Comparison of ENCODE assay signal across 8 cellular contexts in the genomic region with DNA sequence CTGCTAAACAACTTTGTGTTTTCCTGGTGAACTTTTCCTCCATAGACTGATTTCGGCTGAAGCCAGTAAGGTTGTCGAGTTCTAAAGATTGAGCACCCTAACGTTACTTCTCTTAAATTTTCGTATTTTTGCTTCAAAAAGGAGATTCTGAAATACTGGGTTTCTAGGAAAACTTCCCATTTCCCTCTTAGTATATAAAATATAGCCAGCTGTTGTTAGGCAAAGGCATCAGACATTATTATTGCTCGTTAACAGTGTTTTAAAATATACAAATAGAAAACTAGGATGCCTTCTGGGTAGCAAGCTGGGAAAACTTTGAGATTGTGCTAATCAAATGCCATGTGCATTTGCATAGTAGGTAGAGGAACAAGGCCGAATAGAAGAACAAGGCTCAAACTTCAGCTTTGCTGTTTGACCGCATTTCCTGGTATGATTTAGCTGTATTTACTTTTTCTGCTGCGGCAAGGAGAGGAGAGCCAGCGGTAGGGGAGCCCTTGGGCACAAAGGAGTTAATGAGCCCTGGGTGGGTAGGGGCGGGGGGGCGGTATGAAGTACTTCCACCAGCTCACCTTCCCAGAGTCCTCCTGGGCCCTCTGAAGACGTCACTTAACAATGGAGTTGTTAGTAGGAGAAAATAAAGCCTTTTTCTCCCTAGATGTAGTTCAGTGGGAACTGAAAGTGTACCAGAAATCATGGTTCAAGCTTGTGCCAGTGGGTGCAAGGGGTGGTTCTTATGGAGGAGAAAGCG.
A peak's percentile ranks its signal among the peaks of the same experiment; 100 is the strongest.
DNase-seq lines count a peak whose midpoint lies in the region; ATAC-seq and TF ChIP-seq lines count a peak whose summit lies in the region.

No MANE protein-coding gene starts in this region.

- H3K27ac ChIP-seq in HEK293 (ENCODE audit: extremely low read depth, low read depth, low read length) (peak overlapping the region; percentile 34; the same call in 1 of the 2 replicates), body of pancreas (peak overlapping the region in 3 of 4 donors; percentile 43 to 66 (median 56)), prostate gland (peak overlapping the region; percentile 76 to 87)

- WGBS in body of pancreas, 2 donors: 60 to 78% methylated on average over 13 of the region's 13 CpGs
- 42% methylated on average over 13 of the region's 13 CpGs for WGBS in prostate gland

- DNase-seq in GM06990 (ENCODE audit: extremely low read depth, insufficient read length) (peak; percentile 40), NCI-H2227 (lab: John Stamatoyannopoulos, UW; ENCODE audit: unreplicated experiment) (peak; percentile 45), body of pancreas (no peak), prostate gland (ENCODE audit: low spot score) (peak; percentile 17), DMS79 treated with DMSO at 0.1 percent for 48 hours (lab: John Stamatoyannopoulos, UW) (no peak), inferior parietal cortex (ENCODE audit: extremely low spot score) (no peak)

- H3K36me3 ChIP-seq in GM06990 (ENCODE audit: control insufficient read depth, insufficient read depth, low read length): peaks cover 2% of the 10 kb centered on the region
- peaks cover 0 to 9% of the 10 kb centered on the region in 2 experiments; a peak in 2 of 3 replicates for H3K36me3 ChIP-seq in HEK293 (ENCODE audit: control insufficient read depth in 2 of 2, insufficient read depth in 1 of 2, low read length in 2 of 2)
- H3K36me3 ChIP-seq in body of pancreas (replicated peaks in 1 of 2; ENCODE audit: insufficient read depth in 1 of 2, low read depth in 2 of 2): no peaks in the 10 kb centered on the region
- H3K36me3 ChIP-seq in prostate gland: no peaks in the 10 kb centered on the region

- CTCF ChIA-PET in HEK293 (lab: Yijun Ruan, JAX): interaction anchor here (2.1 kb wide), 1 partner anchor 165 kb away, joined by 6 read pairs; no protein-coding TSS in a partner anchor

- H3K4me1 ChIP-seq in HEK293 (ENCODE audit: control insufficient read depth, insufficient read depth, low read length) (peaks cover 25% of the 10 kb centered on the region), body of pancreas (peaks cover 20% of the 10 kb centered on the region), prostate gland (replicated peaks) (peaks cover 26% of the 10 kb centered on the region)

- POLR2A ChIA-PET in HEK293 (lab: Yijun Ruan, JAX): no interaction called here

- H3K4me3 ChIP-seq in GM06990 (replicated peaks; ENCODE audit: low read depth, low read length) (no peak overlapping the region), HEK293 (ENCODE audit: low read depth, low read length) (no peak overlapping the region), body of pancreas (no peak overlapping the region), prostate gland (no peak overlapping the region)

- H3K27me3 ChIP-seq in GM06990 (replicated peaks; ENCODE audit: control insufficient read depth, insufficient read depth, low read length): no peaks in the 10 kb centered on the region
- H3K27me3 ChIP-seq in body of pancreas: no peaks in the 10 kb centered on the region
- no peaks in the 10 kb centered on the region for H3K27me3 ChIP-seq in prostate gland (replicated peaks; ENCODE audit: insufficient read depth)

- intact Hi-C loops in body of pancreas (cut with DNase I) (no loop called here), prostate gland (cut with DNase I) (loop anchor here (5.0 to 10.0 kb wide), 3 partner anchors 147 to 257 kb away; a partner anchor contains a TSS)

- peak; percentile 36 for ATAC-seq in body of pancreas
- no peak for ATAC-seq in GM19452 (IDR thresholded peaks at IDR 0.05; ENCODE audit: unreplicated experiment)

- TF ChIP-seq POLR2A in body of pancreas (IDR thresholded peaks at IDR 0.05) (no peak), prostate gland (IDR thresholded peaks at IDR 0.05) (no peak)

- TF ChIP-seq CTCF in GM06990 (IDR thresholded peaks at IDR 0.05; ENCODE audit: insufficient read depth, low read length, poor library complexity, severe bottlenecking) (no peak), HEK293 (tag by site-specific recombination; IDR thresholded peaks at IDR 0.05) (no peak), body of pancreas (IDR thresholded peaks at IDR 0.05) (no peak), prostate gland (IDR thresholded peaks at IDR 0.05) (no peak)

- H3K9me3 ChIP-seq in HEK293 (ENCODE audit: control insufficient read depth, insufficient read depth, low read depth, low read length): no peaks in the 10 kb centered on the region
- no peaks in the 10 kb centered on the region for H3K9me3 ChIP-seq in body of pancreas
- no peaks in the 10 kb centered on the region for H3K9me3 ChIP-seq in prostate gland

TF ChIP-seq in HEK293, 187 proteins besides CTCF, POLR2A, EP300 and RAD21:
- no peak for TF ChIP-seq ZFP3 (tag by site-specific recombination; IDR thresholded peaks at IDR 0.05; ENCODE audit: low read depth)
- TF ChIP-seq YY2 (tag by site-specific recombination; IDR thresholded peaks at IDR 0.05): no peak

Comparison
In these comparisons a context has a peak if more than half of its experiments do, and no peak if none do; other contexts are left out.
1. DNase-seq: peak in GM06990 (single experiment), NCI-H2227 (single experiment) and prostate gland (single experiment); none in body of pancreas (0 of 4), DMS79 treated with DMSO at 0.1 percent for 48 hours (single experiment) and inferior parietal cortex (single experiment).
2. Peak in every context shown above with its lines, with median percentiles within 50 percentile points of each other: H3K27ac ChIP-seq.